ENCODE assay signal across 28 cellular contexts in the genomic region with DNA sequence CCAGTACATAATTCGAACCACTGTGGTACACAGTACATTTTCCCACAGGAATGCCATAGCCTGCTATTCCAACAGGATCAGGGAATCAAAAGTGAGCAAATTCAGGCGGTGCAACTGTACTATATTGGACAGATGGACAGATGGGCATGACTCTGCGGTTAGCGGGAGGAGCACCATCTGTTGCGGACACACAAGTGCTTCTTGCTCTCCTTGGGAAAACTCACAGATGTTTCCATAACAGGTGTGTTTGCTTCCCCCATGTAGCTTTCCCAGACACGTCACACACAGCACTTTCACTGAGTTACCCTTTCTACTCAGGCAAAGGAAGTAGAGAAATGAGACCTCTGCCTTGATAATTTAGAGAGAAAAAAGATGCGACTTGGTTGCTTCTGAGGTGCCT.
DNase-seq lines count a peak whose midpoint lies in the region; ATAC-seq, FAIRE-seq and TF ChIP-seq lines count a peak whose summit lies in the region.
"Had no signal": no experiment of that assay in that cellular context is flagged by ENCODE, and none has a peak within 500 bp of the region (broad histone marks: within the 10 kb centered on the region; RNA-seq: fewer than 3 reads in every experiment).

No MANE protein-coding gene starts in this region.

- H3K9ac ChIP-seq in keratinocyte (ENCODE audit: control insufficient read depth, extremely low read depth, insufficient read depth, low read length): no peak overlapping the region

- H3K4me2 ChIP-seq in keratinocyte (ENCODE audit: control insufficient read depth, extremely low read depth, insufficient read depth, low read depth, low read length): no peak overlapping the region

- H2AFZ ChIP-seq in keratinocyte (ENCODE audit: control insufficient read depth, low read length): no peak overlapping the region

- no peaks in the 10 kb centered on the region for H3K79me2 ChIP-seq in keratinocyte (ENCODE audit: control insufficient read depth, insufficient read depth, low read length)

- DNase-seq in COLO668 (lab: John Stamatoyannopoulos, UW; ENCODE audit: unreplicated experiment) (peak; percentile 56), NCI-H1694 treated with DMSO at 0.1 percent for 48 hours (lab: John Stamatoyannopoulos, UW) (peak; percentile 34), NCI-H82 (lab: John Stamatoyannopoulos, UW) (peak; percentile 96), keratinocyte (ENCODE audit: low read depth, low spot score) (no peak), NCI-H1092 treated with DMSO at 0.1 percent for 48 hours (lab: John Stamatoyannopoulos, UW) (no peak), Right ventricle myocardium inferior (ENCODE audit: missing footprints) (no peak)
- DNase-seq: activated B cell treated with CpG ODN at 0.5 μM for 24 hours; activated CD4-positive, alpha-beta T cell treated with anti-CD3 and anti-CD28 coated beads, Interleukin-2, amount 10 ng/mL, durations not matched to agents 7 days and 5 days; activated gamma-delta T cell; activated T-cell treated with anti-CD3 and anti-CD28 coated beads, Interleukin-2, amount 50 U/mL, for 4 hours; effector memory CD8-positive, alpha-beta T cell; EL; KG1; MM.1S; NCI-H1436 treated with DMSO at 0.1 percent for 48 hours; NCI-H774; ovary; retina; stimulated activated CD4-positive, alpha-beta T cell treated with anti-CD3 and anti-CD28 coated beads, Interleukin-12 subunit alpha, Interleukin-12 subunit beta, amount 100 ng/mL, for 4 hours; stimulated activated CD4-positive, alpha-beta T cell treated with anti-CD3 and anti-CD28 coated beads, Interleukin-2, amount 100 ng/mL, for 48 hours; T-cell; thyroid gland had no signal

- no peak overlapping the region for H3K4me3 ChIP-seq in keratinocyte (ENCODE audit: control insufficient read depth in 2 of 3, extremely low read depth in 1 of 3, insufficient read depth in 2 of 3, low read depth in 1 of 3, low read length in 3 of 3)
- H3K4me3 ChIP-seq: ovary, thyroid gland, vagina had no signal

- H3K36me3 ChIP-seq in keratinocyte (ENCODE audit: control insufficient read depth in 2 of 2, extremely low read depth in 1 of 2, insufficient read depth in 2 of 2, low read length in 2 of 2): peaks cover 0 to 1% of the 10 kb centered on the region in 2 experiments
- H3K36me3 ChIP-seq: ovary, thyroid gland, vagina had no signal

- H3K27me3 ChIP-seq in keratinocyte (ENCODE audit: control insufficient read depth, extremely low read depth, insufficient read depth, low read length): no peaks in the 10 kb centered on the region
- H3K27me3 ChIP-seq: ovary, thyroid gland, vagina had no signal

- H3K9me3 ChIP-seq in keratinocyte (ENCODE audit: control insufficient read depth, low read depth, low read length): no peaks in the 10 kb centered on the region
- H3K9me3 ChIP-seq: ovary, thyroid gland, vagina had no signal

- no peaks in the 10 kb centered on the region for H3K9me1 ChIP-seq in keratinocyte (ENCODE audit: control insufficient read depth, extremely low read depth, insufficient read depth, low read length)

- H4K20me1 ChIP-seq in keratinocyte (ENCODE audit: control insufficient read depth, extremely low read depth, insufficient read depth, low read length): no peaks in the 10 kb centered on the region

- intact Hi-C loops in Right ventricle myocardium inferior (cut with DNase I): no loop called here

- peaks cover 3% of the 10 kb centered on the region for H3K4me1 ChIP-seq in keratinocyte (ENCODE audit: control insufficient read depth, extremely low read depth, insufficient read depth, low read length)
- H3K4me1 ChIP-seq: vagina had no signal

- TF ChIP-seq CTCF in keratinocyte (optimal IDR thresholded peaks at IDR 0.05 in 1 of 3, IDR thresholded peaks at IDR 0.05 in 1 of 3, conservative IDR thresholded peaks at IDR 0.05 in 1 of 3; ENCODE audit: extremely low read depth in 1 of 3, insufficient read depth in 2 of 3, low read length in 3 of 3): no peak

- peak; percentile 32 for FAIRE-seq in keratinocyte (lab: Jason Lieb, UNC)
- FAIRE-seq: astrocyte had no signal

- ATAC-seq in HG03565 (IDR thresholded peaks at IDR 0.05; ENCODE audit: unreplicated experiment): no peak
- ATAC-seq in GM19455 (IDR thresholded peaks at IDR 0.05; ENCODE audit: unreplicated experiment): no peak
- ATAC-seq in Right ventricle myocardium inferior: no peak
- ATAC-seq: activated T-cell treated with anti-CD3 and anti-CD28 coated beads, Interleukin-2, amount 50 U/mL, for 4 hours; effector memory CD8-positive, alpha-beta T cell; left lobe of liver; T-cell had no signal

- H3K27ac ChIP-seq in keratinocyte (ENCODE audit: control insufficient read depth, insufficient read depth, low read length): no peak overlapping the region
- H3K27ac ChIP-seq: HL-60, ovary, thyroid gland, vagina had no signal

- dilution Hi-C loops in keratinocyte (cut with MboI; ENCODE audit: extremely low pct_ligation_motif_present, low sequenced_read_pairs): no loop called here

Comparison
In these comparisons a context has a peak if more than half of its experiments do, and no peak if none do; other contexts are left out.
1. DNase-seq: peak in COLO668 (single experiment), NCI-H1694 treated with DMSO at 0.1 percent for 48 hours (single experiment) and NCI-H82 (single experiment); none in keratinocyte (single experiment), NCI-H1092 treated with DMSO at 0.1 percent for 48 hours (single experiment) and Right ventricle myocardium inferior (single experiment).